Comparison of ENCODE assay signal across 1 cellular context in genomic region chr4:72987741-72988729, GRCh38.
TF ChIP-seq lines count a peak whose summit lies in the region.

No MANE protein-coding gene starts in this region.

TF ChIP-seq in H1, 55 proteins besides CTCF, POLR2A, EP300 and RAD21:
- TF ChIP-seq HDAC2 (IDR thresholded peaks at IDR 0.05; ENCODE audit: borderline replicate concordance in 1 of 2, low read depth in 2 of 2, low read length in 2 of 2), result no peak
- TF ChIP-seq RBBP5 (IDR thresholded peaks at IDR 0.05; ENCODE audit: borderline replicate concordance, low read depth, low read length), result no peak
- TF ChIP-seq CHD7 (IDR thresholded peaks at IDR 0.05; ENCODE audit: insufficient replicate concordance, low read length), result no peak
- TF ChIP-seq GABPA (IDR thresholded peaks at IDR 0.05; ENCODE audit: borderline replicate concordance, insufficient read depth, low read length), result no peak
- TF ChIP-seq KDM1A (IDR thresholded peaks at IDR 0.05; ENCODE audit: borderline replicate concordance, low read length), result no peak
- TF ChIP-seq POU5F1 (IDR thresholded peaks at IDR 0.05; ENCODE audit: low read depth, low read length), result no peak
- no peak for TF ChIP-seq CTBP2 (IDR thresholded peaks at IDR 0.05; ENCODE audit: borderline replicate concordance, insufficient read depth, insufficient read length, low read length)
- TF ChIP-seq SP4 (IDR thresholded peaks at IDR 0.05; ENCODE audit: low read length), result no peak
- TF ChIP-seq MAFK (IDR thresholded peaks at IDR 0.05; ENCODE audit: low read depth, low read length), result no peak
- TF ChIP-seq SAP30 (IDR thresholded peaks at IDR 0.05; ENCODE audit: insufficient read depth, insufficient replicate concordance, low read length), result no peak
- TF ChIP-seq CREB1 (IDR thresholded peaks at IDR 0.05), result no peak
- TF ChIP-seq ATF3 (IDR thresholded peaks at IDR 0.05; ENCODE audit: insufficient read depth, low read depth, low read length), result no peak
- TF ChIP-seq BCL11A (IDR thresholded peaks at IDR 0.05; ENCODE audit: low read depth in 2 of 2, low read length in 2 of 2), result no peak
- TF ChIP-seq JUND (IDR thresholded peaks at IDR 0.05; ENCODE audit: low read length), result no peak
- TF ChIP-seq BRCA1 (IDR thresholded peaks at IDR 0.05; ENCODE audit: low read depth, low read length), result no peak
- TF ChIP-seq MAX (IDR thresholded peaks at IDR 0.05), result no peak
- no peak for TF ChIP-seq ATF2 (IDR thresholded peaks at IDR 0.05; ENCODE audit: low read length)
- TF ChIP-seq RXRA (IDR thresholded peaks at IDR 0.05; ENCODE audit: insufficient read depth, low read depth, low read length), result no peak
TF ChIP-seq in H1: peak in this region for 0.
